1 cellular context compared by ENCODE assay signal in genomic region chr6:15389079-15389758, GRCh38.
TF ChIP-seq lines count a peak whose summit lies in the region.

No MANE protein-coding gene starts in this region.

TF ChIP-seq in GM23338, 12 proteins besides CTCF, POLR2A, EP300 and RAD21 (continued from another document):
- TF ChIP-seq ETS1 (IDR thresholded peaks at IDR 0.05) = no peak
- TF ChIP-seq ZNF331 (CRISPR knock-in tag; IDR thresholded peaks at IDR 0.05; ENCODE audit: low read depth) = no peak
- no peak for TF ChIP-seq ZNF462 (CRISPR knock-in tag; IDR thresholded peaks at IDR 0.05)
- TF ChIP-seq REST (IDR thresholded peaks at IDR 0.05; ENCODE audit: unreplicated experiment) = no peak
- no peak for TF ChIP-seq STAT1 (IDR thresholded peaks at IDR 0.05; ENCODE audit: unreplicated experiment)
- TF ChIP-seq NANOG (IDR thresholded peaks at IDR 0.05; ENCODE audit: borderline replicate concordance) = no peak
